ENCODE assay signal across 27 cellular contexts in genomic region chr1:84550826-84551225, GRCh38.
"Had no signal": no experiment of that assay in that cellular context is flagged by ENCODE, and none has a peak within 500 bp of the region (broad histone marks: within the 10 kb centered on the region; RNA-seq: fewer than 3 reads in every experiment).

No MANE protein-coding gene starts in this region.

- ATAC-seq: activated CD4-positive, CD25-positive, alpha-beta regulatory T cell treated with anti-CD3 and anti-CD28 coated beads, Interleukin-2, amount 50 U/mL, for 24 hours; activated CD8-positive, alpha-beta T cell treated with anti-CD3 and anti-CD28 coated beads, Interleukin-2, amount 10 ng/mL, durations not matched to agents 7 days and 5 days; activated naive CD8-positive, alpha-beta T cell treated with anti-CD3 and anti-CD28 coated beads, Interleukin-2, amount 50 U/mL, for 24 hours; heart right ventricle; left ventricle myocardium superior; mucosa of descending colon; psoas muscle; right cardiac atrium; stimulated activated naive CD8-positive, alpha-beta T cell treated with anti-CD3 and anti-CD28 coated beads, Interleukin-15, Interleukin-2, amounts not matched to agents 100 U/mL and 50 U/mL, for 24 hours had no signal

- H3K4me2 ChIP-seq: neural progenitor cell had no signal

- H3K9me3 ChIP-seq: heart right ventricle, mucosa of descending colon, psoas muscle, tibial artery had no signal

- H3K36me3 Mint-ChIP-seq: brain, neural progenitor cell had no signal

- H3K36me3 ChIP-seq: neural progenitor cell had no signal

- H3K4me1 ChIP-seq: neural progenitor cell, psoas muscle, tibial artery had no signal

- H3K27ac ChIP-seq: epithelial cell of prostate, heart right ventricle, neural progenitor cell, psoas muscle, skin epidermis, tibial artery had no signal

- H3K27me3 Mint-ChIP-seq: activated CD4-positive, alpha-beta T cell treated with anti-CD3 and anti-CD28 coated beads, Interleukin-2, amount 10 ng/mL, durations not matched to agents 7 days and 5 days; activated naive CD4-positive, alpha-beta T cell treated with anti-CD3 and anti-CD28 coated beads, Interleukin-2, amount 10 ng/mL, durations not matched to agents 7 days and 5 days; activated naive CD8-positive, alpha-beta T cell treated with anti-CD3 and anti-CD28 coated beads, Interleukin-2, amount 50 U/mL, for 24 hours; brain; naive B cell had no signal

- H3K27me3 ChIP-seq: heart right ventricle, neural progenitor cell, tibial artery had no signal

- H3K4me3 ChIP-seq: heart right ventricle, mucosa of descending colon, neural progenitor cell, psoas muscle, skin epidermis, tibial artery had no signal

- FAIRE-seq: colon had no signal

- H3K4me1 Mint-ChIP-seq: activated CD4-positive, alpha-beta T cell treated with anti-CD3 and anti-CD28 coated beads, Interleukin-2, amount 10 ng/mL, durations not matched to agents 7 days and 5 days; activated naive CD4-positive, alpha-beta T cell treated with anti-CD3 and anti-CD28 coated beads, Interleukin-2, amount 10 ng/mL, durations not matched to agents 7 days and 5 days; activated naive CD8-positive, alpha-beta T cell treated with anti-CD3 and anti-CD28 coated beads, Interleukin-2, amount 50 U/mL, for 24 hours; brain; endodermal cell; naive B cell; neural progenitor cell had no signal

- H3K9ac ChIP-seq: neural progenitor cell had no signal

- H3K27ac Mint-ChIP-seq: activated CD4-positive, alpha-beta T cell treated with anti-CD3 and anti-CD28 coated beads, Interleukin-2, amount 10 ng/mL, durations not matched to agents 7 days and 5 days; activated CD8-positive, alpha-beta T cell treated with anti-CD3 and anti-CD28 coated beads, Interleukin-2, amount 10 ng/mL, durations not matched to agents 7 days and 5 days; activated naive CD4-positive, alpha-beta T cell treated with anti-CD3 and anti-CD28 coated beads, Interleukin-2, amount 10 ng/mL, durations not matched to agents 7 days and 5 days; activated naive CD8-positive, alpha-beta T cell treated with anti-CD3 and anti-CD28 coated beads, Interleukin-2, amount 50 U/mL, for 24 hours; brain; endodermal cell; neural progenitor cell had no signal

- H2AFZ ChIP-seq: neural progenitor cell had no signal

- H3K4me3 Mint-ChIP-seq: activated CD4-positive, alpha-beta T cell treated with anti-CD3 and anti-CD28 coated beads, Interleukin-2, amount 10 ng/mL, durations not matched to agents 7 days and 5 days; activated CD8-positive, alpha-beta T cell treated with anti-CD3 and anti-CD28 coated beads, Interleukin-2, amount 10 ng/mL, durations not matched to agents 7 days and 5 days; activated naive CD4-positive, alpha-beta T cell treated with anti-CD3 and anti-CD28 coated beads, Interleukin-2, amount 10 ng/mL, durations not matched to agents 7 days and 5 days; activated naive CD8-positive, alpha-beta T cell treated with anti-CD3 and anti-CD28 coated beads, Interleukin-2, amount 50 U/mL, for 24 hours; brain; endodermal cell; naive B cell; neural progenitor cell had no signal

- DNase-seq: activated CD4-positive, alpha-beta T cell treated with anti-CD3 and anti-CD28 coated beads, Interleukin-2, amount 10 ng/mL, durations not matched to agents 7 days and 5 days; activated CD8-positive, alpha-beta memory T cell treated with anti-CD3 and anti-CD28 coated beads, Interleukin-2, amount 50 U/mL, for 4 hours; activated CD8-positive, alpha-beta T cell treated with anti-CD3 and anti-CD28 coated beads, Interleukin-2, amount 10 ng/mL, durations not matched to agents 7 days and 5 days; activated effector memory CD4-positive, alpha-beta T cell treated with Interleukin-2 at 50 U/mL for 16 hours; activated naive CD4-positive, alpha-beta T cell treated with anti-CD3 and anti-CD28 coated beads, Interleukin-2, amount 10 ng/mL, durations not matched to agents 7 days and 5 days; activated naive CD8-positive, alpha-beta T cell treated with anti-CD3 and anti-CD28 coated beads, Interleukin-2, amount 50 U/mL, for 24 hours; activated T-cell treated with anti-CD3 and anti-CD28 coated beads, Interleukin-2, amount 50 U/mL, for 48 hours; anterior cingulate cortex; central memory CD4-positive, alpha-beta T cell; endodermal cell; heart right ventricle; kidney glomerular epithelial cell; left ventricle myocardium superior; mesenchymal stem cell; mucosa of descending colon; naive B cell; psoas muscle; right cardiac atrium; stimulated activated naive CD8-positive, alpha-beta T cell treated with anti-CD3 and anti-CD28 coated beads, Interleukin-15, Interleukin-2, amounts not matched to agents 100 U/mL and 50 U/mL, for 24 hours; substantia nigra; tibial artery had no signal

- H3K9me3 Mint-ChIP-seq: activated CD4-positive, alpha-beta T cell treated with anti-CD3 and anti-CD28 coated beads, Interleukin-2, amount 10 ng/mL, durations not matched to agents 7 days and 5 days; activated naive CD4-positive, alpha-beta T cell treated with anti-CD3 and anti-CD28 coated beads, Interleukin-2, amount 10 ng/mL, durations not matched to agents 7 days and 5 days; activated naive CD8-positive, alpha-beta T cell treated with anti-CD3 and anti-CD28 coated beads, Interleukin-2, amount 50 U/mL, for 24 hours; brain; endodermal cell; naive B cell; neural progenitor cell had no signal
